Comparison of ENCODE assay signal across 1 cellular context in genomic region chr6:20946037-20946436, GRCh38.
TF ChIP-seq lines count a peak whose summit lies in the region.

No MANE protein-coding gene starts in this region.

TF ChIP-seq in GM12878, 131 proteins besides CTCF, POLR2A, EP300 and RAD21 (continued from another document):
- peak; percentile 72; the same call in 1 of the 2 replicates for TF ChIP-seq MLLT1 (IDR thresholded peaks at IDR 0.05)
- TF ChIP-seq IKZF1 (conservative IDR thresholded peaks at IDR 0.05), result peak; percentile 79
